ENCODE assay signal across 11 cellular contexts in genomic region chr9:69180200-69180599, GRCh38. TPM values are rescaled to one million over a fixed set of nuclear protein-coding genes. Genes with fewer than 3 reads are reported as not detected.
DNase-seq lines count a peak whose midpoint lies in the region; ATAC-seq and TF ChIP-seq lines count a peak whose summit lies in the region.
"Had no signal": no experiment of that assay in that cellular context is flagged by ENCODE, and none has a peak within 500 bp of the region (broad histone marks: within the 10 kb centered on the region; RNA-seq: fewer than 3 reads in every experiment).

No MANE protein-coding gene starts in this region.

- H3K9me3 ChIP-seq in PC-9 (ENCODE audit: insufficient read depth, low read depth) (no peaks in the 10 kb centered on the region), trophoblast cell (ENCODE audit: insufficient read depth, low read depth, low read length) (no peaks in the 10 kb centered on the region)
- H3K9me3 ChIP-seq: HAP-1 had no signal

- H3K18ac ChIP-seq in trophoblast cell (ENCODE audit: low read length), result no peak overlapping the region

- H4K20me1 ChIP-seq in PC-9 (ENCODE audit: insufficient read depth), result no peaks in the 10 kb centered on the region

- peak overlapping the region; percentile 70 for H3K27ac Mint-ChIP-seq in endothelial cell (ENCODE audit: unreplicated experiment)

- no CpG with 5 or more reads among the region's 3 CpGs for WGBS in trophoblast cell (ENCODE audit: extremely low coverage, insufficient coverage, insufficient read length)

- H3K36me3 ChIP-seq in ACC112 (ENCODE audit: insufficient read depth, low read length) (no peaks in the 10 kb centered on the region), PC-9 (ENCODE audit: low read depth) (peaks cover 5% of the 10 kb centered on the region; the same call in 1 of the 2 replicates), trophoblast cell (ENCODE audit: control insufficient read depth in 1 of 2, insufficient read depth in 2 of 2, low read length in 2 of 2) (no peaks in the 10 kb centered on the region)
- H3K36me3 ChIP-seq: HAP-1 had no signal

- H3K14ac ChIP-seq in trophoblast cell (ENCODE audit: low read length), result no peak overlapping the region

- H2AK5ac ChIP-seq in trophoblast cell (ENCODE audit: low read length), result no peak overlapping the region

- H4K12ac ChIP-seq in trophoblast cell (ENCODE audit: low read depth, low read length), result no peak overlapping the region

- peaks cover 41% of the 10 kb centered on the region for H3K4me1 Mint-ChIP-seq in endothelial cell (ENCODE audit: unreplicated experiment)

- H3K4me2 ChIP-seq in PC-9 (peak overlapping the region; percentile 95), trophoblast cell (ENCODE audit: low read length) (peak overlapping the region; percentile 39)

- H3K36me3 Mint-ChIP-seq in endothelial cell (ENCODE audit: low read depth, unreplicated experiment), result peaks cover 22% of the 10 kb centered on the region

- peaks cover 55% of the 10 kb centered on the region for H3K4me1 ChIP-seq in ACC112 (ENCODE audit: control insufficient read depth, insufficient read depth, low read length, unreplicated experiment)
- peaks cover 79% of the 10 kb centered on the region for H3K4me1 ChIP-seq in PC-9 (replicated peaks; ENCODE audit: insufficient read depth)
- peaks cover 22 to 33% of the 10 kb centered on the region in 2 experiments for H3K4me1 ChIP-seq in trophoblast cell (ENCODE audit: control insufficient read depth in 1 of 2, insufficient read depth in 2 of 2, low read length in 2 of 2)

- H2AFZ ChIP-seq in ACC112 (ENCODE audit: low read length, unreplicated experiment) (peak overlapping the region; percentile 44), PC-9 (no peak overlapping the region), trophoblast cell (ENCODE audit: insufficient read depth, low read length, poor library complexity) (no peak overlapping the region)

- H3K4me3 ChIP-seq in ACC112 (ENCODE audit: low read depth, low read length) (peak overlapping the region; percentile 65), PC-9 (peak overlapping the region; percentile 36; the same call in 1 of the 2 replicates), trophoblast cell (ENCODE audit: low read depth, low read length) (no peak overlapping the region)
- H3K4me3 ChIP-seq: coronary artery, HAP-1 had no signal

- peaks cover 60% of the 10 kb centered on the region for H3F3A ChIP-seq in PC-9 (ENCODE audit: insufficient read depth, low read depth)

- H3K9me3 Mint-ChIP-seq in endothelial cell (ENCODE audit: unreplicated experiment), result no peaks in the 10 kb centered on the region

- no peak overlapping the region for H2BK120ac ChIP-seq in trophoblast cell (ENCODE audit: insufficient read depth, low read length, poor library complexity)

- no peak for ATAC-seq in HG03159 (IDR thresholded peaks at IDR 0.05; ENCODE audit: unreplicated experiment)

- POLR2A ChIA-PET in PC-9 (lab: Charles Lee; ENCODE audit: unreplicated experiment), result interaction anchor here (0.5 to 1.3 kb wide), 7 partner anchors 17 to 812 kb away, joined by 3 to 16 read pairs (median 4); no protein-coding TSS in a partner anchor
- POLR2A ChIA-PET in RWPE1 (lab: Yijun Ruan, JAX; ENCODE audit: low non-redundant PET), result interaction anchor here (1.1 kb wide), 1 partner anchor 59 kb away, joined by 4 read pairs; no protein-coding TSS in a partner anchor

- intact Hi-C loops in PC-9 (cut with micrococcal nuclease; ENCODE audit: unreplicated experiment), result no loop called here

- no peak overlapping the region for H3K4me3 Mint-ChIP-seq in endothelial cell (ENCODE audit: unreplicated experiment)

- TF ChIP-seq CTCF in PC-9 (conservative IDR thresholded peaks at IDR 0.05), result no peak
- no peak for TF ChIP-seq CTCF in endothelial cell (IDR thresholded peaks at IDR 0.05; ENCODE audit: unreplicated experiment)
- no peak for TF ChIP-seq CTCF in RWPE1 (conservative IDR thresholded peaks at IDR 0.05; ENCODE audit: low read depth)

- TSS peak; percentile 89 for BruUV-seq in PC-9 (replicated peaks; lab: Mats Ljungman, UMichigan)

- no peaks in the 10 kb centered on the region for H3K27me3 ChIP-seq in ACC112 (ENCODE audit: insufficient read depth, low read length)
- no peaks in the 10 kb centered on the region for H3K27me3 ChIP-seq in PC-9 (ENCODE audit: insufficient read depth, low read depth)
- H3K27me3 ChIP-seq in trophoblast cell (ENCODE audit: insufficient read depth, low read length), result no peaks in the 10 kb centered on the region

- H3K9me2 ChIP-seq in PC-9 (ENCODE audit: insufficient read depth), result no peaks in the 10 kb centered on the region

- H3K4ac ChIP-seq in trophoblast cell (ENCODE audit: low read depth, low read length), result no peak overlapping the region

- no peak overlapping the region for H2BK12ac ChIP-seq in trophoblast cell (ENCODE audit: low read length)

- peaks cover 20% of the 10 kb centered on the region for H3K79me1 ChIP-seq in trophoblast cell (ENCODE audit: low read length)

- H3K79me2 ChIP-seq in ACC112 (ENCODE audit: control insufficient read depth, insufficient read depth, low read length, unreplicated experiment), result peaks cover 59% of the 10 kb centered on the region
- peaks cover 85% of the 10 kb centered on the region for H3K79me2 ChIP-seq in PC-9 (ENCODE audit: low read depth)
- peaks cover 18% of the 10 kb centered on the region for H3K79me2 ChIP-seq in trophoblast cell (ENCODE audit: control insufficient read depth, insufficient read depth, low read length, poor library complexity)

- H4K8ac ChIP-seq in trophoblast cell (ENCODE audit: low read depth, low read length), result no peak overlapping the region

- H3K27me3 Mint-ChIP-seq in endothelial cell (ENCODE audit: unreplicated experiment), result peaks cover 1% of the 10 kb centered on the region

- CTCF ChIA-PET in PC-9 (lab: Charles Lee) (interaction anchor here (1.0 to 2.0 kb wide), 4 partner anchors 13 to 145 kb away, joined by 3 to 7 read pairs (median 5); partner anchors contain the start of gene FXN), RWPE1 (lab: Yijun Ruan, JAX) (interaction anchor here (0.6 to 1.5 kb wide), 2 partner anchors 13 to 68 kb away, joined by 3 to 7 read pairs; no protein-coding TSS in a partner anchor)

- DNase-seq in PC-9, result no peak
- DNase-seq in endothelial cell (ENCODE audit: low spot score), result no peak
- DNase-seq in trophoblast cell, result no peak
- DNase-seq in RWPE1 (ENCODE audit: low spot score), result no peak
- no peak for DNase-seq in NOMO-1 treated with DMSO at 0.1 percent for 48 hours (lab: John Stamatoyannopoulos, UW; ENCODE audit: unreplicated experiment)
- DNase-seq in kidney tubule cell (ENCODE audit: low spot score), result no peak
- DNase-seq: NCI-H2081 had no signal

- H3K27ac ChIP-seq in ACC112 (ENCODE audit: low read depth, low read length) (peak overlapping the region; percentile 86), PC-9 (peak overlapping the region; percentile 97), trophoblast cell (ENCODE audit: low read depth, low read length) (peak overlapping the region; percentile 84), RWPE1 (no peak overlapping the region)

- peak overlapping the region; percentile 35 for H4K91ac ChIP-seq in trophoblast cell (ENCODE audit: low read depth, low read length)

- H3K9ac ChIP-seq in trophoblast cell (ENCODE audit: low read length), result no peak overlapping the region

- H3K23ac ChIP-seq in trophoblast cell (ENCODE audit: low read length), result no peak overlapping the region

- H2BK5ac ChIP-seq in trophoblast cell (ENCODE audit: low read depth, low read length, poor library complexity), result peak overlapping the region; percentile 68

RNA-seq across cellular contexts. Expression of gene TJP2, which starts 6.1 kb away (rescaled TPM):
- total RNA-seq in PC-9 (2021), result 120 and 143 TPM in 2 replicates
- total RNA-seq in endothelial cell (ENCODE audit: unreplicated experiment), result 198 TPM
- 96.7 and 103 TPM in 2 replicates for polyA plus RNA-seq in trophoblast cell (2013)
